ENCODE assay signal across 9 cellular contexts in genomic region chr9:130847306-130848217, GRCh38. TPM values are rescaled to one million over a fixed set of nuclear protein-coding genes. Genes with fewer than 3 reads are reported as not detected.
DNase-seq lines count a peak whose midpoint lies in the region; ATAC-seq and TF ChIP-seq lines count a peak whose summit lies in the region.
"Had no signal": no experiment of that assay in that cellular context is flagged by ENCODE, and none has a peak within 500 bp of the region (broad histone marks: within the 10 kb centered on the region; RNA-seq: fewer than 3 reads in every experiment).

No MANE protein-coding gene starts in this region.

- H3K4me3 ChIP-seq in BJ (ENCODE audit: low read depth, low read length): no peak overlapping the region
- peak overlapping the region; percentile 53 for H3K4me3 ChIP-seq in osteoblast (ENCODE audit: insufficient read depth, low read length)

- ATAC-seq in foreskin keratinocyte (peak; percentile 76), GM19455 (IDR thresholded peaks at IDR 0.05; ENCODE audit: unreplicated experiment) (no peak), GM18868 (IDR thresholded peaks at IDR 0.05; ENCODE audit: unreplicated experiment) (no peak)
- ATAC-seq in CD4-positive, alpha-beta T cell (ENCODE audit: poor library complexity): no peak

- H3K9me3 Mint-ChIP-seq in CD4-positive, alpha-beta T cell: no peaks in the 10 kb centered on the region

- peaks cover 19% of the 10 kb centered on the region for H4K20me1 ChIP-seq in osteoblast (ENCODE audit: insufficient read depth, low read length)

- TF ChIP-seq CTCF in BJ (IDR thresholded peaks at IDR 0.05; ENCODE audit: insufficient read depth, low read depth, low read length) (peak; percentile 48), foreskin keratinocyte (conservative IDR thresholded peaks at IDR 0.05) (peak; percentile 37), osteoblast (IDR thresholded peaks at IDR 0.05; ENCODE audit: extremely low read depth, low read depth, low read length) (peak; percentile 42)
- no peak for TF ChIP-seq CTCF in CD4-positive, alpha-beta T cell (IDR thresholded peaks at IDR 0.05)

- H3K27ac ChIP-seq in foreskin keratinocyte (no peak overlapping the region), osteoblast (ENCODE audit: low read depth, low read length) (peak overlapping the region; percentile 98)
- no peak overlapping the region for H3K27ac ChIP-seq in CD4-positive, alpha-beta T cell (ENCODE audit: low read depth, low read length)

- peak overlapping the region; percentile 85 for H3K4me2 ChIP-seq in osteoblast (ENCODE audit: insufficient read depth, low read length)

- H3K79me2 ChIP-seq in osteoblast (ENCODE audit: insufficient read depth, low read length): peaks cover 71% of the 10 kb centered on the region

- in situ Hi-C loops in SK-MEL-5 (cut with HindIII; ENCODE audit: low pct_unique_long_range_greater_than_20kb, low sequenced_read_pairs): no loop called here

- H3K27ac Mint-ChIP-seq in CD4-positive, alpha-beta T cell: no peak overlapping the region

- no peaks in the 10 kb centered on the region for H3K27me3 ChIP-seq in BJ (ENCODE audit: control insufficient read depth, insufficient read depth, low read length)
- no peaks in the 10 kb centered on the region for H3K27me3 ChIP-seq in foreskin keratinocyte
- H3K27me3 ChIP-seq in osteoblast (ENCODE audit: insufficient read depth, low read length): no peaks in the 10 kb centered on the region
- H3K27me3 ChIP-seq in CD4-positive, alpha-beta T cell (ENCODE audit: control insufficient read depth, insufficient read depth, low read length): no peaks in the 10 kb centered on the region

- no peak overlapping the region for H2AFZ ChIP-seq in osteoblast (ENCODE audit: low read length)

- POLR2A ChIA-PET in BJ (lab: Charles Lee): interaction anchor here (0.7 kb wide), 1 partner anchor 10 kb away, joined by 3 read pairs; no protein-coding TSS in a partner anchor
- POLR2A ChIA-PET in CD4-positive, alpha-beta T cell (lab: Charles Lee): no interaction called here

- no peaks in the 10 kb centered on the region for H3K27me3 Mint-ChIP-seq in CD4-positive, alpha-beta T cell

- H3K36me3 ChIP-seq in BJ (ENCODE audit: control insufficient read depth, insufficient read depth, low read length): no peaks in the 10 kb centered on the region
- peaks cover 11% of the 10 kb centered on the region for H3K36me3 ChIP-seq in osteoblast (ENCODE audit: insufficient read depth, low read length)

- CTCF ChIA-PET in BJ (lab: Yijun Ruan, JAX): interaction anchor here (1.0 to 1.4 kb wide), 3 partner anchors 11 to 19 kb away, joined by 3 to 6 read pairs (median 6); no protein-coding TSS in a partner anchor
- CTCF ChIA-PET in CD4-positive, alpha-beta T cell (lab: Charles Lee): interaction anchor here (0.6 kb wide), 1 partner anchor 20 kb away, joined by 3 read pairs; no protein-coding TSS in a partner anchor

- H3K36me3 Mint-ChIP-seq in CD4-positive, alpha-beta T cell (ENCODE audit: low read depth): no peaks in the 10 kb centered on the region

- H3K9me3 ChIP-seq in osteoblast (ENCODE audit: low read depth, low read length): no peaks in the 10 kb centered on the region
- no peaks in the 10 kb centered on the region for H3K9me3 ChIP-seq in CD4-positive, alpha-beta T cell (ENCODE audit: control insufficient read depth, low read length)

- H3K4me1 ChIP-seq in foreskin keratinocyte (peaks cover 18% of the 10 kb centered on the region), osteoblast (ENCODE audit: insufficient read depth, low read length) (peaks cover 69% of the 10 kb centered on the region)

- intact Hi-C loops in CD4-positive, alpha-beta T cell (cut with DNase I, micrococcal nuclease): no loop called here

- peaks cover 21% of the 10 kb centered on the region for H3K4me1 Mint-ChIP-seq in CD4-positive, alpha-beta T cell (ENCODE audit: low read depth)

- DNase-seq in BJ (ENCODE audit: low read depth) (peak; percentile 99), SK-MEL-5 (ENCODE audit: low read depth, low spot score) (peak; percentile 87), foreskin keratinocyte (peak; percentile 96 to 97), osteoblast (ENCODE audit: insufficient read length, low spot score, missing footprints) (peak; percentile 91)
- no peak for DNase-seq in CD4-positive, alpha-beta T cell
- no peak for DNase-seq in activated T-cell treated with anti-CD3 and anti-CD28 coated beads, Interleukin-2, amount 50 U/mL, for 1 hour

- H3K4me3 Mint-ChIP-seq in CD4-positive, alpha-beta T cell: no peak overlapping the region

RNA-seq across cellular contexts. Expression of gene ABL1, which starts 12.5 kb away (rescaled TPM):
- polyA plus RNA-seq in BJ (2011; rRNA removed) (26.1 and 30.4 TPM in 2 replicates), foreskin keratinocyte (13.2 and 13.3 TPM in 2 replicates)
- polyA minus RNA-seq in BJ (2011; rRNA and poly(A)+ RNA removed): 42.8 and 44.9 TPM in 2 replicates
- total RNA-seq in SK-MEL-5 (2014; rRNA removed; shearing (Covaris generic)): 20.3 and 28.8 TPM in 2 replicates
- polyA plus RNA-seq in SK-MEL-5 (2015; cell fraction: cytosol; rRNA removed): 59.6 and 79.7 TPM in 2 replicates
- polyA plus RNA-seq in SK-MEL-5 (2015; cell fraction: nucleus; rRNA removed): 21.8 and 28.6 TPM in 2 replicates
- total RNA-seq in foreskin keratinocyte (34.1 and 35.0 TPM in 2 replicates), osteoblast (92.2 and 94.8 TPM in 2 replicates)
- total RNA-seq in CD4-positive, alpha-beta T cell: 10 to 100 TPM; 29.8 to 33.7 TPM

RNA-seq across cellular contexts. Expression of gene QRFP, which starts 49.0 kb away (rescaled TPM):
- polyA plus RNA-seq in BJ (2011; rRNA removed): not detected in 2 replicates
- not detected in 2 replicates for polyA minus RNA-seq in BJ (2011; rRNA and poly(A)+ RNA removed)
- not detected in 2 replicates for total RNA-seq in SK-MEL-5 (2014; rRNA removed; shearing (Covaris generic))
- not detected in 2 replicates for polyA plus RNA-seq in SK-MEL-5 (2015; cell fraction: cytosol; rRNA removed)
- polyA plus RNA-seq in SK-MEL-5 (2015; cell fraction: nucleus; rRNA removed): not detected in 2 replicates
- total RNA-seq in foreskin keratinocyte: not detected in 2 replicates
- not detected in 2 replicates for polyA plus RNA-seq in foreskin keratinocyte
- not detected in 2 replicates for total RNA-seq in osteoblast
- not detected for total RNA-seq in CD4-positive, alpha-beta T cell
- total RNA-seq: T-helper 2 cell treated with Interferon-gamma antibody and Interleukin-4, amounts not matched to agents 100 ng/mL and 5 ng/mL, for 36 hours had no signal

Comparison
In these comparisons a context has a peak if more than half of its experiments do, and no peak if none do; other contexts are left out.
1. DNase-seq: peak in BJ (single experiment), SK-MEL-5 (single experiment), foreskin keratinocyte (2 of 2) and osteoblast (single experiment); none in CD4-positive, alpha-beta T cell (0 of 10) and activated T-cell treated with anti-CD3 and anti-CD28 coated beads, Interleukin-2, amount 50 U/mL, for 1 hour (single experiment).